ENCODE assay signal across 8 cellular contexts in the genomic region with DNA sequence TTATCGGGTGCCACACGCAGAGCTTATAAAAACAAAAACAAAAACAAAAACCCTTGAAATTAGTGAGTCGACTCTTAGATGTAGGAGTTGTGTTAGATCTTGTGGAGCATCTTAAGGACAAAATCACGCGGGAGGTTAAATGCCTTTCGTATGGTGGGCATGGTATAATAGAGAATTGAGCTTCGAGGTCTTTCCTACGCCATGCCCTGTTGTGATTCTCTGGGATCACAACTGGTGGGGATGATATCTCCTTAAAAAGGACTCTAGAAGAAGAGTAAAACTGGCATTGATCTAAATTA. TPM values are rescaled to one million over a fixed set of nuclear protein-coding genes. Genes with fewer than 3 reads are reported as not detected.
DNase-seq lines count a peak whose midpoint lies in the region; ATAC-seq and TF ChIP-seq lines count a peak whose summit lies in the region.

No MANE protein-coding gene starts in this region.

- POLR2A ChIA-PET in OCI-LY7 (lab: Charles Lee) = no interaction called here

- H3K36me3 ChIP-seq in CD4-positive, CD25-positive, alpha-beta regulatory T cell (ENCODE audit: control insufficient read depth, insufficient read depth, low read length) = no peaks in the 10 kb centered on the region
- H3K36me3 ChIP-seq in OCI-LY7 (ENCODE audit: insufficient read depth, low read length) = no peaks in the 10 kb centered on the region
- H3K36me3 ChIP-seq in endodermal cell (ENCODE audit: control insufficient read depth, insufficient read depth, low read length) = peaks cover 4% of the 10 kb centered on the region
- no peaks in the 10 kb centered on the region for H3K36me3 ChIP-seq in neural progenitor cell

- H3K27ac Mint-ChIP-seq in CD4-positive, CD25-positive, alpha-beta regulatory T cell = peak overlapping the region; percentile 93 to 100 (median 99)
- H3K27ac Mint-ChIP-seq in endodermal cell = peak overlapping the region; percentile 94
- H3K27ac Mint-ChIP-seq in neural progenitor cell = peak overlapping the region; percentile 80

- H3K36me3 Mint-ChIP-seq in CD4-positive, CD25-positive, alpha-beta regulatory T cell = no peaks in the 10 kb centered on the region
- H3K36me3 Mint-ChIP-seq in endodermal cell (ENCODE audit: low read depth) (no peaks in the 10 kb centered on the region), neural progenitor cell (no peaks in the 10 kb centered on the region)

- peak overlapping the region; percentile 70 for H3K4me2 ChIP-seq in OCI-LY7 (ENCODE audit: low read length)
- H3K4me2 ChIP-seq in neural progenitor cell = peak overlapping the region; percentile 94

- no peaks in the 10 kb centered on the region for H3K9me2 ChIP-seq in OCI-LY7 (ENCODE audit: insufficient read depth, low read length)

- BruUV-seq in OCI-LY7 (replicated peaks; lab: Mats Ljungman, UMichigan) = no TSS peak

- H3F3A ChIP-seq in neural progenitor cell (ENCODE audit: low read depth) = peaks cover 11% of the 10 kb centered on the region

- no peaks in the 10 kb centered on the region for H3K9me3 ChIP-seq in CD4-positive, CD25-positive, alpha-beta regulatory T cell (ENCODE audit: control insufficient read depth in 2 of 2, low read length in 2 of 2)
- H3K9me3 ChIP-seq in OCI-LY7 (ENCODE audit: low read length) = no peaks in the 10 kb centered on the region
- no peaks in the 10 kb centered on the region for H3K9me3 ChIP-seq in endodermal cell (ENCODE audit: control insufficient read depth, low read length)
- no peaks in the 10 kb centered on the region for H3K9me3 ChIP-seq in neural progenitor cell (ENCODE audit: low read depth)

- H3K9ac ChIP-seq in endodermal cell (ENCODE audit: extremely low read depth, low read length, poor library complexity, severe bottlenecking) = peak overlapping the region; percentile 57
- H3K9ac ChIP-seq in neural progenitor cell = no peak overlapping the region

- DNase-seq in CD4-positive, CD25-positive, alpha-beta regulatory T cell = no peak
- DNase-seq in OCI-LY7 (ENCODE audit: low spot score) (no peak), endodermal cell (no peak), neural progenitor cell (ENCODE audit: low spot score) (no peak), occipital lobe (lab: John Stamatoyannopoulos, UW) (no peak), GM03348 (ENCODE audit: low spot score) (no peak), NCI-H1436 treated with DMSO at 0.1 percent for 48 hours (lab: John Stamatoyannopoulos, UW) (no peak), NCI-H146 treated with DMSO at 0.1 percent for 48 hours (lab: John Stamatoyannopoulos, UW; ENCODE audit: unreplicated experiment) (no peak)

- peak overlapping the region; percentile 94 to 98 (median 96) for H3K4me3 Mint-ChIP-seq in CD4-positive, CD25-positive, alpha-beta regulatory T cell
- H3K4me3 Mint-ChIP-seq in endodermal cell = peak overlapping the region; percentile 95
- peak overlapping the region; percentile 88 for H3K4me3 Mint-ChIP-seq in neural progenitor cell

- H3K79me2 ChIP-seq in OCI-LY7 (ENCODE audit: insufficient read depth, low read depth, low read length) (no peaks in the 10 kb centered on the region), neural progenitor cell (ENCODE audit: low read depth) (peaks cover 13% of the 10 kb centered on the region)

- H3K4me3 ChIP-seq in CD4-positive, CD25-positive, alpha-beta regulatory T cell (ENCODE audit: low read depth, low read length) = peak overlapping the region; percentile 84
- H3K4me3 ChIP-seq in OCI-LY7 (ENCODE audit: low read depth, low read length, poor library complexity, severe bottlenecking) = peak overlapping the region; percentile 70
- H3K4me3 ChIP-seq in endodermal cell (ENCODE audit: low read length) = peak overlapping the region; percentile 96
- H3K4me3 ChIP-seq in neural progenitor cell = peak overlapping the region; percentile 89

- CTCF ChIA-PET in OCI-LY7 (lab: Charles Lee; ENCODE audit: unreplicated experiment) = no interaction called here

- H3K27me3 Mint-ChIP-seq in CD4-positive, CD25-positive, alpha-beta regulatory T cell = peaks cover 5% of the 10 kb centered on the region
- peaks cover 4% of the 10 kb centered on the region for H3K27me3 Mint-ChIP-seq in endodermal cell (ENCODE audit: insufficient read depth)
- peaks cover 12% of the 10 kb centered on the region for H3K27me3 Mint-ChIP-seq in neural progenitor cell (ENCODE audit: insufficient read depth, low read depth)

- peaks cover 14 to 45% (median 39%) of the 10 kb centered on the region in 4 donors for H3K4me1 Mint-ChIP-seq in CD4-positive, CD25-positive, alpha-beta regulatory T cell
- H3K4me1 Mint-ChIP-seq in endodermal cell (peaks cover 60% of the 10 kb centered on the region), neural progenitor cell (peaks cover 30% of the 10 kb centered on the region)

- H3K27me3 ChIP-seq in CD4-positive, CD25-positive, alpha-beta regulatory T cell (ENCODE audit: control insufficient read depth, insufficient read depth, low read length) = peaks cover 4% of the 10 kb centered on the region
- H3K27me3 ChIP-seq in endodermal cell (ENCODE audit: control insufficient read depth, insufficient read depth, low read length, poor library complexity, severe bottlenecking) = no peaks in the 10 kb centered on the region
- H3K27me3 ChIP-seq in neural progenitor cell = peaks cover 19% of the 10 kb centered on the region

- peak overlapping the region; percentile 79 for H2AFZ ChIP-seq in OCI-LY7 (ENCODE audit: low read length)
- no peak overlapping the region for H2AFZ ChIP-seq in neural progenitor cell (replicated peaks)

- intact Hi-C loops in OCI-LY7 (cut with micrococcal nuclease; ENCODE audit: unreplicated experiment) = loop anchor here (5.0 kb wide), 2 partner anchors 375 to 480 kb away; no protein-coding TSS in a partner anchor

- WGBS in endodermal cell (ENCODE audit: insufficient coverage in 1 of 2, insufficient read length in 1 of 2), 2 experiments = 67 to 93% methylated on average over 5 to 8 of the region's 8 CpGs

- TF ChIP-seq CTCF in OCI-LY7 (conservative IDR thresholded peaks at IDR 0.05; ENCODE audit: low read length) (no peak), endodermal cell (conservative IDR thresholded peaks at IDR 0.05) (no peak), neural progenitor cell (IDR thresholded peaks at IDR 0.05) (no peak)

- no peak for ATAC-seq in CD4-positive, CD25-positive, alpha-beta regulatory T cell (ENCODE audit: low read depth in 2 of 2)

- no peaks in the 10 kb centered on the region for H3K9me3 Mint-ChIP-seq in CD4-positive, CD25-positive, alpha-beta regulatory T cell
- H3K9me3 Mint-ChIP-seq in endodermal cell (no peaks in the 10 kb centered on the region), neural progenitor cell (no peaks in the 10 kb centered on the region)

- H3K27ac ChIP-seq in CD4-positive, CD25-positive, alpha-beta regulatory T cell (ENCODE audit: insufficient read depth, low read length, poor library complexity, severe bottlenecking) = peak overlapping the region; percentile 89
- H3K27ac ChIP-seq in OCI-LY7 (ENCODE audit: low read depth, low read length, poor library complexity, severe bottlenecking) = no peak overlapping the region
- H3K27ac ChIP-seq in endodermal cell (ENCODE audit: low read depth, low read length) = no peak overlapping the region
- no peak overlapping the region for H3K27ac ChIP-seq in neural progenitor cell

- peaks cover 26% of the 10 kb centered on the region for H3K4me1 ChIP-seq in CD4-positive, CD25-positive, alpha-beta regulatory T cell (ENCODE audit: control insufficient read depth, insufficient read depth, low read length, poor library complexity, severe bottlenecking)
- H3K4me1 ChIP-seq in OCI-LY7 (ENCODE audit: insufficient read depth, low read length, poor library complexity, severe bottlenecking) (peaks cover 5% of the 10 kb centered on the region), endodermal cell (ENCODE audit: control insufficient read depth, insufficient read depth, low read length) (peaks cover 12% of the 10 kb centered on the region), neural progenitor cell (peaks cover 25% of the 10 kb centered on the region)

- H4K20me1 ChIP-seq in OCI-LY7 (ENCODE audit: insufficient read depth, low read length) (no peaks in the 10 kb centered on the region), neural progenitor cell (ENCODE audit: low read depth) (peaks cover 7% of the 10 kb centered on the region)

RNA-seq across cellular contexts. Expression of a gene that starts 0.8 kb away (rescaled TPM):
- 94.6 TPM for total RNA-seq in CD4-positive, CD25-positive, alpha-beta regulatory T cell
- polyA plus RNA-seq in CD4-positive, CD25-positive, alpha-beta regulatory T cell = 1 to 10 TPM; 2.6 to 4.7 (median 3.3) TPM
- 0.98 and 2.1 TPM in 2 replicates for total RNA-seq in OCI-LY7 (2014; rRNA removed; shearing (Covaris generic))
- total RNA-seq in OCI-LY7 (2022) (4.7 and 6.7 TPM in 2 replicates), endodermal cell (10 to 100 TPM; 28.6 to 44.1 TPM), neural progenitor cell (ENCODE audit: low replicate concordance) (9.3 and 14.2 TPM in 2 replicates), occipital lobe (35.6 TPM)
- polyA plus RNA-seq in endodermal cell (2013, experiment 1 of 2) = 16.7 TPM
- polyA plus RNA-seq in endodermal cell (2013, experiment 2 of 2) = 17.0 TPM
